10 cellular contexts compared by ENCODE assay signal in genomic region chr7:127251048-127251451, GRCh38. TPM values are rescaled to one million over a fixed set of nuclear protein-coding genes. Genes with fewer than 3 reads are reported as not detected.
DNase-seq lines count a peak whose midpoint lies in the region; ATAC-seq and TF ChIP-seq lines count a peak whose summit lies in the region.
"Had no signal": no experiment of that assay in that cellular context is flagged by ENCODE, and none has a peak within 500 bp of the region (broad histone marks: within the 10 kb centered on the region; RNA-seq: fewer than 3 reads in every experiment).

No MANE protein-coding gene starts in this region.

- peaks cover 79% of the 10 kb centered on the region for H3K27me3 ChIP-seq in CD4-positive, alpha-beta T cell (ENCODE audit: control insufficient read depth, insufficient read depth, low read length)
- H3K27me3 ChIP-seq in H7 (ENCODE audit: control insufficient read depth, insufficient read depth, low read length), result peaks cover 77% of the 10 kb centered on the region
- H3K27me3 ChIP-seq in osteoblast (ENCODE audit: insufficient read depth, low read length), result peaks cover 53% of the 10 kb centered on the region

- POLR2A ChIA-PET in CD4-positive, alpha-beta T cell (lab: Charles Lee), result interaction anchor here (1.3 kb wide), 1 partner anchor 72 kb away, joined by 3 read pairs; no protein-coding TSS in a partner anchor

- H3K9me3 ChIP-seq in CD4-positive, alpha-beta T cell (ENCODE audit: control insufficient read depth, low read length), result no peaks in the 10 kb centered on the region
- H3K9me3 ChIP-seq in osteoblast (ENCODE audit: low read depth, low read length), result no peaks in the 10 kb centered on the region

- intact Hi-C loops in CD4-positive, alpha-beta T cell (cut with DNase I, micrococcal nuclease), result no loop called here
- intact Hi-C loops in activated CD4-positive, alpha-beta T cell treated with anti-CD3 and anti-CD28 coated beads, Interleukin-2, amount 10 ng/mL, durations not matched to agents 24 days and 14 days (cut with micrococcal nuclease), result loop anchor here (5.0 kb wide), 4 partner anchors 96 to 394 kb away; partner anchors contain the start of gene ZNF800

- peak overlapping the region; percentile 69 for H3K4me3 Mint-ChIP-seq in CD4-positive, alpha-beta T cell
- peak overlapping the region; percentile 37 to 90 for H3K4me3 Mint-ChIP-seq in effector memory CD8-positive, alpha-beta T cell
- H3K4me3 Mint-ChIP-seq in activated CD4-positive, alpha-beta T cell treated with anti-CD3 and anti-CD28 coated beads, Interleukin-2, amount 10 ng/mL, durations not matched to agents 24 days and 14 days, result no peak overlapping the region

- peaks cover 27% of the 10 kb centered on the region for H3K4me1 Mint-ChIP-seq in CD4-positive, alpha-beta T cell (ENCODE audit: low read depth)
- peaks cover 18 to 25% of the 10 kb centered on the region in 2 donors for H3K4me1 Mint-ChIP-seq in effector memory CD8-positive, alpha-beta T cell (ENCODE audit: low read depth in 2 of 2)
- peaks cover 7% of the 10 kb centered on the region for H3K4me1 Mint-ChIP-seq in activated CD4-positive, alpha-beta T cell treated with anti-CD3 and anti-CD28 coated beads, Interleukin-2, amount 10 ng/mL, durations not matched to agents 24 days and 14 days

- CTCF ChIA-PET in CD4-positive, alpha-beta T cell (lab: Charles Lee), result no interaction called here

- H3K4me3 ChIP-seq in H7 (ENCODE audit: insufficient read depth, low read depth, low read length) (peak overlapping the region; percentile 81; the same call in 1 of the 2 replicates), osteoblast (ENCODE audit: insufficient read depth, low read length) (no peak overlapping the region)

- peaks cover 9% of the 10 kb centered on the region for H3K4me1 ChIP-seq in osteoblast (ENCODE audit: insufficient read depth, low read length)

- H4K20me1 ChIP-seq in osteoblast (ENCODE audit: insufficient read depth, low read length), result no peaks in the 10 kb centered on the region

- H3K27ac ChIP-seq in CD4-positive, alpha-beta T cell (ENCODE audit: low read depth, low read length), result no peak overlapping the region
- no peak overlapping the region for H3K27ac ChIP-seq in osteoblast (ENCODE audit: low read depth, low read length)

- no peak for TF ChIP-seq CTCF in CD4-positive, alpha-beta T cell (IDR thresholded peaks at IDR 0.05)
- no peak for TF ChIP-seq CTCF in osteoblast (IDR thresholded peaks at IDR 0.05; ENCODE audit: extremely low read depth, low read depth, low read length)

- H3K4me2 ChIP-seq in osteoblast (ENCODE audit: insufficient read depth, low read length), result no peak overlapping the region

- no peaks in the 10 kb centered on the region for H3K79me2 ChIP-seq in osteoblast (ENCODE audit: insufficient read depth, low read length)

- no peak for DNase-seq in CD4-positive, alpha-beta T cell
- DNase-seq in H7 (peak; percentile 24), osteoblast (ENCODE audit: insufficient read length, low spot score, missing footprints) (peak; percentile 67), HuH-7 (ENCODE audit: low spot score) (no peak)
- DNase-seq in effector memory CD8-positive, alpha-beta T cell, result no peak
- DNase-seq in activated CD4-positive, alpha-beta T cell treated with anti-CD3 and anti-CD28 coated beads, Interleukin-2, amount 10 ng/mL, durations not matched to agents 24 days and 14 days, result no peak
- DNase-seq: NCI-H1436 had no signal

- H3K36me3 ChIP-seq in H7 (replicated peaks; ENCODE audit: control insufficient read depth, insufficient read depth, low read length), result no peaks in the 10 kb centered on the region
- no peaks in the 10 kb centered on the region for H3K36me3 ChIP-seq in osteoblast (ENCODE audit: insufficient read depth, low read length)

- no peaks in the 10 kb centered on the region for H3K9me3 Mint-ChIP-seq in CD4-positive, alpha-beta T cell
- no peaks in the 10 kb centered on the region for H3K9me3 Mint-ChIP-seq in effector memory CD8-positive, alpha-beta T cell
- H3K9me3 Mint-ChIP-seq in activated CD4-positive, alpha-beta T cell treated with anti-CD3 and anti-CD28 coated beads, Interleukin-2, amount 10 ng/mL, durations not matched to agents 24 days and 14 days, result no peaks in the 10 kb centered on the region

- peaks cover 84% of the 10 kb centered on the region for H3K27me3 Mint-ChIP-seq in CD4-positive, alpha-beta T cell
- peaks cover 69 to 88% of the 10 kb centered on the region in 2 donors for H3K27me3 Mint-ChIP-seq in effector memory CD8-positive, alpha-beta T cell
- peaks cover 71% of the 10 kb centered on the region for H3K27me3 Mint-ChIP-seq in activated CD4-positive, alpha-beta T cell treated with anti-CD3 and anti-CD28 coated beads, Interleukin-2, amount 10 ng/mL, durations not matched to agents 24 days and 14 days

- no peak for ATAC-seq in CD4-positive, alpha-beta T cell (ENCODE audit: poor library complexity)
- ATAC-seq in effector memory CD8-positive, alpha-beta T cell (replicated peaks), result no peak
- ATAC-seq in HG02884 (IDR thresholded peaks at IDR 0.05; ENCODE audit: unreplicated experiment), result no peak
- no peak for ATAC-seq in GM21529 (IDR thresholded peaks at IDR 0.05; ENCODE audit: unreplicated experiment)
- ATAC-seq: Right ventricle myocardium inferior had no signal

- no peak overlapping the region for H3K27ac Mint-ChIP-seq in CD4-positive, alpha-beta T cell
- H3K27ac Mint-ChIP-seq in effector memory CD8-positive, alpha-beta T cell, result no peak overlapping the region
- no peak overlapping the region for H3K27ac Mint-ChIP-seq in activated CD4-positive, alpha-beta T cell treated with anti-CD3 and anti-CD28 coated beads, Interleukin-2, amount 10 ng/mL, durations not matched to agents 24 days and 14 days

- H3K36me3 Mint-ChIP-seq in CD4-positive, alpha-beta T cell (ENCODE audit: low read depth), result no peaks in the 10 kb centered on the region
- peaks cover 3% of the 10 kb centered on the region for H3K36me3 Mint-ChIP-seq in effector memory CD8-positive, alpha-beta T cell (ENCODE audit: insufficient read depth)
- H3K36me3 Mint-ChIP-seq in activated CD4-positive, alpha-beta T cell treated with anti-CD3 and anti-CD28 coated beads, Interleukin-2, amount 10 ng/mL, durations not matched to agents 24 days and 14 days (ENCODE audit: low read depth), result no peaks in the 10 kb centered on the region

- H2AFZ ChIP-seq in osteoblast (ENCODE audit: low read length), result no peak overlapping the region

RNA-seq across cellular contexts. Expression of gene GRM8, which starts 1.7 kb away (rescaled TPM):
- total RNA-seq in CD4-positive, alpha-beta T cell, result not detected
- 1.1 and 2.1 TPM in 2 replicates for total RNA-seq in H7 (2014; rRNA removed; shearing (Covaris generic))
- total RNA-seq in osteoblast, result not detected in 2 replicates
- total RNA-seq in activated CD4-positive, alpha-beta T cell treated with anti-CD3 and anti-CD28 coated beads, Interleukin-2, amount 10 ng/mL, durations not matched to agents 24 days and 14 days, result not detected in 2 replicates

Comparison
In these comparisons a context has a peak if more than half of its experiments do, and no peak if none do; other contexts are left out.
1. DNase-seq: peak in H7 (single experiment) and osteoblast (single experiment); none in CD4-positive, alpha-beta T cell (0 of 10), effector memory CD8-positive, alpha-beta T cell (0 of 3), activated CD4-positive, alpha-beta T cell treated with anti-CD3 and anti-CD28 coated beads, Interleukin-2, amount 10 ng/mL, durations not matched to agents 24 days and 14 days (single experiment) and HuH-7 (single experiment).